Comparison of ENCODE assay signal across 8 cellular contexts in the genomic region with DNA sequence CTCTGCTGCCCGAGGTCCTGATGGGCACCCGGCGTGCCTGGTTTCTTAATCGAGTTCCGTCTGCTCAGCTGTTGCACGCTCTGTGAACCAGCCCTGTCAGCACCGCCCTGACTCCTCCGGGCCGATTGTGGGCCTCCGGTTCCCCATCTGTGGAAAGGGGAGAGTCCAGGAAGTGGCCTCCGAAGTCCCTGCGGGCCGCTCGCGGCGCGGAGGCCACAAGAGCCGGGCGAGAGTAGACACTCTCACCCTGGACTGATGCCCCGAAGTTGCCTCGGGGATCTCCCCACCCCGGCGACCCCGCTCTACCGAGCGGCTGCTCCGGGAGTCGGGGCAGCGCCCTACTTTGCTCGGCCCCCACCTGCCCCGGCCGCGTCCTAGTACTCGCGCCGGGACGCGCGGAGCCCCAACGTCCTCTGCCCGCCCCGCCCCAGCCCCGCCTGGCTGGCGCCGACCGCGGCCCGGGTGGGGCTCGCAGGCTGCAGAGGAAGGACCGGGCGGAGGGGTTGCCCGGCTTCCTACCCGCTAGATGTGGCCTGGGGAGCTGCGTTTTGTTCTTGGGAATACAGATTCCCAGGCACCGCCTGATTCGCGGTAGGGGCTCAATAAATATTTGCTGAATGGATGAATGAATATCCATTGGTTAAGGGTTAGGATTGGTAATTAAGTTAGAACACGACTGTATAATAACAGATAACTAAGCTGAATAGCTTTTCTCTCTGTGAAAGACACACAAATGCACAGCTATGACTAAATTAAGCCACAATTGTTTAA. TPM values are rescaled to one million over a fixed set of nuclear protein-coding genes. Genes with fewer than 3 reads are reported as not detected.
A peak's percentile ranks its signal among the peaks of the same experiment; 100 is the strongest.
DNase-seq lines count a peak whose midpoint lies in the region; ATAC-seq and TF ChIP-seq lines count a peak whose summit lies in the region.

No MANE protein-coding gene starts in this region.

- H3K9me3 ChIP-seq in OCI-LY3 (ENCODE audit: insufficient read depth, low read length): no peaks in the 10 kb centered on the region
- no peaks in the 10 kb centered on the region for H3K9me3 ChIP-seq in thoracic aorta

- ATAC-seq in GM21619 (IDR thresholded peaks at IDR 0.05; ENCODE audit: unreplicated experiment): peak; percentile 34
- peak; percentile 51 for ATAC-seq in activated T-helper 17 cell treated with anti-CD3 and anti-CD28 coated beads, Interleukin-2, amount 50 U/mL, for 72 hours (replicated peaks)
- ATAC-seq in natural killer cell: peak; percentile 5 to 14 (median 6)
- peak; percentile 29 for ATAC-seq in thoracic aorta (ENCODE audit: insufficient number of reproducible peaks, low FRiP score, low read depth)

- H3K27ac Mint-ChIP-seq in activated T-helper 17 cell treated with anti-CD3 and anti-CD28 coated beads, Interleukin-2, amount 50 U/mL, for 72 hours: peak overlapping the region; percentile 91
- peak overlapping the region; percentile 89 to 97 for H3K27ac Mint-ChIP-seq in natural killer cell

- intact Hi-C loops in natural killer cell (cut with micrococcal nuclease): loop anchor here (1.0 to 10.0 kb wide), 4 partner anchors 30 to 914 kb away; partner anchors contain the start of gene SLC35D2

- TF ChIP-seq CTCF in OCI-LY3 (IDR thresholded peaks at IDR 0.05; ENCODE audit: low read depth, low read length) (no peak), fibroblast of mammary gland (conservative IDR thresholded peaks at IDR 0.05; ENCODE audit: control insufficient read depth, insufficient read depth, low read depth, low read length) (no peak), natural killer cell (IDR thresholded peaks at IDR 0.05) (no peak), thoracic aorta (IDR thresholded peaks at IDR 0.05) (no peak)

- no peaks in the 10 kb centered on the region for H3K9me3 Mint-ChIP-seq in activated T-helper 17 cell treated with anti-CD3 and anti-CD28 coated beads, Interleukin-2, amount 50 U/mL, for 72 hours
- no peaks in the 10 kb centered on the region for H3K9me3 Mint-ChIP-seq in natural killer cell

- H3K4me2 ChIP-seq in OCI-LY3 (ENCODE audit: low read length): peak overlapping the region; percentile 89

- H3K36me3 ChIP-seq in OCI-LY3 (replicated peaks; ENCODE audit: low read depth, low read length): peaks cover 10% of the 10 kb centered on the region
- no peaks in the 10 kb centered on the region for H3K36me3 ChIP-seq in thoracic aorta

- H3K9ac ChIP-seq in OCI-LY3 (ENCODE audit: low read length): peak overlapping the region; percentile 86

- H4K20me1 ChIP-seq in OCI-LY3 (ENCODE audit: insufficient read depth, low read length): peaks cover 24% of the 10 kb centered on the region

- DNase-seq in Daoy (ENCODE audit: low read depth): peak; percentile 88
- DNase-seq in HuH-7.5 (ENCODE audit: low spot score): peak; percentile 53
- DNase-seq in fibroblast of mammary gland (ENCODE audit: low read depth): peak; percentile 25
- peak; percentile 46 for DNase-seq in natural killer cell
- DNase-seq in thoracic aorta (ENCODE audit: low spot score): no peak

- peaks cover 42% of the 10 kb centered on the region for H3K79me2 ChIP-seq in OCI-LY3 (ENCODE audit: low read length)

- peaks cover 23% of the 10 kb centered on the region for H3K36me3 Mint-ChIP-seq in activated T-helper 17 cell treated with anti-CD3 and anti-CD28 coated beads, Interleukin-2, amount 50 U/mL, for 72 hours (ENCODE audit: low read depth)
- no peaks in the 10 kb centered on the region for H3K36me3 Mint-ChIP-seq in natural killer cell

- peaks cover 6% of the 10 kb centered on the region for H3K4me1 Mint-ChIP-seq in activated T-helper 17 cell treated with anti-CD3 and anti-CD28 coated beads, Interleukin-2, amount 50 U/mL, for 72 hours
- H3K4me1 Mint-ChIP-seq in natural killer cell: peaks cover 19 to 24% of the 10 kb centered on the region in 2 donors

- H3K27ac ChIP-seq in OCI-LY3 (ENCODE audit: low read length): peak overlapping the region; percentile 97
- peak overlapping the region; percentile 99 to 100 for H3K27ac ChIP-seq in thoracic aorta

- H3K27me3 ChIP-seq in OCI-LY3 (ENCODE audit: low read depth, low read length) (no peaks in the 10 kb centered on the region), thoracic aorta (replicated peaks; ENCODE audit: insufficient read depth) (no peaks in the 10 kb centered on the region)

- peak overlapping the region; percentile 44; the same call in 1 of the 2 replicates for H2AFZ ChIP-seq in OCI-LY3 (ENCODE audit: low read depth, low read length)

- H3K27me3 Mint-ChIP-seq in activated T-helper 17 cell treated with anti-CD3 and anti-CD28 coated beads, Interleukin-2, amount 50 U/mL, for 72 hours: no peaks in the 10 kb centered on the region
- H3K27me3 Mint-ChIP-seq in natural killer cell (ENCODE audit: low read depth in 2 of 2): no peaks in the 10 kb centered on the region

- peak overlapping the region; percentile 93 for H3K4me3 Mint-ChIP-seq in activated T-helper 17 cell treated with anti-CD3 and anti-CD28 coated beads, Interleukin-2, amount 50 U/mL, for 72 hours
- peak overlapping the region; percentile 89 for H3K4me3 Mint-ChIP-seq in natural killer cell

- H3K4me3 ChIP-seq in OCI-LY3 (ENCODE audit: low read length) (peak overlapping the region; percentile 89), fibroblast of mammary gland (ENCODE audit: control insufficient read depth, low read depth, low read length) (peak overlapping the region; percentile 71), thoracic aorta (peak overlapping the region; percentile 99)

- H3K4me1 ChIP-seq in OCI-LY3 (ENCODE audit: low read length) (peaks cover 39% of the 10 kb centered on the region), thoracic aorta (ENCODE audit: control insufficient read depth in 1 of 2, low read depth in 2 of 2) (peaks cover 24 to 29% of the 10 kb centered on the region in 2 donors)

RNA-seq across cellular contexts. Expression of gene ZNF367, which starts 0.9 kb away (rescaled TPM):
- 23.8 and 28.8 TPM in 2 replicates for total RNA-seq in Daoy (2014; rRNA removed; shearing (Covaris generic))
- total RNA-seq in activated T-helper 17 cell treated with anti-CD3 and anti-CD28 coated beads, Interleukin-2, amount 50 U/mL, for 72 hours: 10 to 100 TPM; 25.4 to 27.8 TPM
- 1 to 10 TPM; 4.4 to 6.2 (median 4.5) TPM for total RNA-seq in natural killer cell
- 1 to 10 TPM; 1.3 to 2.6 TPM for total RNA-seq in thoracic aorta

RNA-seq across cellular contexts. Expression of gene HABP4, which starts 30.9 kb away (rescaled TPM):
- total RNA-seq in Daoy (2014; rRNA removed; shearing (Covaris generic)): 13.5 and 15.7 TPM in 2 replicates
- 10 to 100 TPM in 1 of 2 donors, 1 to 10 TPM in 1; 10.0 to 21.3 TPM for total RNA-seq in activated T-helper 17 cell treated with anti-CD3 and anti-CD28 coated beads, Interleukin-2, amount 50 U/mL, for 72 hours
- 1 to 10 TPM; 3.0 to 3.9 (median 3.6) TPM for total RNA-seq in natural killer cell
- total RNA-seq in thoracic aorta: 10 to 100 TPM; 50.0 to 74.2 TPM

RNA-seq across cellular contexts. Expression of gene SLC35D2, which starts 35.6 kb away (rescaled TPM):
- total RNA-seq in Daoy (2014; rRNA removed; shearing (Covaris generic)): 17.2 and 18.6 TPM in 2 replicates
- 1 to 10 TPM; 7.1 to 9.3 TPM for total RNA-seq in activated T-helper 17 cell treated with anti-CD3 and anti-CD28 coated beads, Interleukin-2, amount 50 U/mL, for 72 hours
- total RNA-seq in natural killer cell (10 to 100 TPM; 13.4 to 18.9 (median 17.3) TPM), thoracic aorta (10 to 100 TPM; 15.0 to 44.0 TPM)
